ENCODE assay signal across 8 cellular contexts in genomic region chr14:45135659-45136314, GRCh38. TPM values are rescaled to one million over a fixed set of nuclear protein-coding genes. Genes with fewer than 3 reads are reported as not detected.
A peak's percentile ranks its signal among the peaks of the same experiment; 100 is the strongest.
DNase-seq lines count a peak whose midpoint lies in the region; ATAC-seq, FAIRE-seq and TF ChIP-seq lines count a peak whose summit lies in the region.

Gene FANCM, plus strand, starts transcription at chr14:45135930. Its CDS starts 102 bp downstream, at chr14:45136032.

- H3K27ac Mint-ChIP-seq in T-helper 1 cell treated with Interleukin-12 subunit alpha and Interleukin-12 subunit beta and Interleukin-4 antibody, amounts not matched to agents 30 μg/mL and 1 μg/mL, for 36 hours, result peak within 1 kb of the TSS; percentile 95
- peak within 1 kb of the TSS; percentile 99 for H3K27ac Mint-ChIP-seq in progenitor cell of endocrine pancreas

- FAIRE-seq in GM12891 (lab: Jason Lieb, UNC), result peak; percentile 90

- H3K4me1 ChIP-seq in urinary bladder (ENCODE audit: insufficient read depth), result peaks cover 1% of the 10 kb centered on the region

- intact Hi-C loops in left cardiac atrium (cut with DNase I), result loop anchor here in 1 of 2 donors (2.0 to 5.0 kb wide), 3 partner anchors 51 to 238 kb away; partner anchors contain the start of genes KLHL28, PRPF39 and TOGARAM1

- peaks cover 32% of the 10 kb centered on the region for H3K4me1 Mint-ChIP-seq in T-helper 1 cell treated with Interleukin-12 subunit alpha and Interleukin-12 subunit beta and Interleukin-4 antibody, amounts not matched to agents 30 μg/mL and 1 μg/mL, for 36 hours (ENCODE audit: low read depth)
- H3K4me1 Mint-ChIP-seq in progenitor cell of endocrine pancreas (ENCODE audit: low read depth), result peaks cover 27% of the 10 kb centered on the region

- peak; percentile 74; the same call in 1 of the 2 replicates for TF ChIP-seq POLR2A in GM12891 (IDR thresholded peaks at IDR 0.05; ENCODE audit: low read depth, low read length)

- under 1% methylated on average over 44 of the region's 44 CpGs for WGBS in urinary bladder

- no peaks in the 10 kb centered on the region for H3K36me3 Mint-ChIP-seq in T-helper 1 cell treated with Interleukin-12 subunit alpha and Interleukin-12 subunit beta and Interleukin-4 antibody, amounts not matched to agents 30 μg/mL and 1 μg/mL, for 36 hours (ENCODE audit: low read depth)
- H3K36me3 Mint-ChIP-seq in progenitor cell of endocrine pancreas (ENCODE audit: insufficient read depth), result no peaks in the 10 kb centered on the region

- H3K9me3 Mint-ChIP-seq in T-helper 1 cell treated with Interleukin-12 subunit alpha and Interleukin-12 subunit beta and Interleukin-4 antibody, amounts not matched to agents 30 μg/mL and 1 μg/mL, for 36 hours, result no peaks in the 10 kb centered on the region
- no peaks in the 10 kb centered on the region for H3K9me3 Mint-ChIP-seq in progenitor cell of endocrine pancreas (ENCODE audit: low read depth)

- TF ChIP-seq CTCF in progenitor cell of endocrine pancreas (IDR thresholded peaks at IDR 0.05; ENCODE audit: unreplicated experiment), result no peak

- ATAC-seq in HG02852 (IDR thresholded peaks at IDR 0.05; ENCODE audit: unreplicated experiment), result peak; percentile 44
- ATAC-seq in left cardiac atrium, result peak; percentile 68 to 81

- H3K27ac ChIP-seq in urinary bladder (ENCODE audit: low read depth), result peak within 1 kb of the TSS; percentile 66

- no peaks in the 10 kb centered on the region for H3K27me3 Mint-ChIP-seq in T-helper 1 cell treated with Interleukin-12 subunit alpha and Interleukin-12 subunit beta and Interleukin-4 antibody, amounts not matched to agents 30 μg/mL and 1 μg/mL, for 36 hours (ENCODE audit: low read depth)
- H3K27me3 Mint-ChIP-seq in progenitor cell of endocrine pancreas, result no peaks in the 10 kb centered on the region

- peak within 1 kb of the TSS; percentile 93 for H3K4me3 Mint-ChIP-seq in T-helper 1 cell treated with Interleukin-12 subunit alpha and Interleukin-12 subunit beta and Interleukin-4 antibody, amounts not matched to agents 30 μg/mL and 1 μg/mL, for 36 hours
- H3K4me3 Mint-ChIP-seq in progenitor cell of endocrine pancreas (ENCODE audit: low read depth), result peak within 1 kb of the TSS; percentile 96

- peak within 1 kb of the TSS; percentile 60 for H3K4me3 ChIP-seq in urinary bladder (ENCODE audit: low read depth, low read length)

- DNase-seq in GM12891 (ENCODE audit: insufficient read length, low spot score) (peak; percentile 47), NCI-H1694 (lab: John Stamatoyannopoulos, UW) (peak; percentile 99), amygdala (lab: John Stamatoyannopoulos, UW) (peak; percentile 49 to 97 (median 83)), left cardiac atrium (peak; percentile 94), progenitor cell of endocrine pancreas (ENCODE audit: low spot score, unreplicated experiment) (peak; percentile 62)

- H3K36me3 ChIP-seq in urinary bladder (ENCODE audit: insufficient read depth), result no peaks in the 10 kb centered on the region

TF ChIP-seq in GM12891, 5 proteins besides CTCF, POLR2A, EP300 and RAD21:
- TF ChIP-seq SPI1 (IDR thresholded peaks at IDR 0.05; ENCODE audit: low read depth, low read length) (no peak), POU2F2 (IDR thresholded peaks at IDR 0.05; ENCODE audit: low read depth, low read length) (peak; percentile 73), POLR2AphosphoS5 (IDR thresholded peaks at IDR 0.05; ENCODE audit: low read depth, low read length) (peak; percentile 75; the same call in 1 of the 2 replicates), TAF1 (IDR thresholded peaks at IDR 0.05; ENCODE audit: low read depth, low read length) (peak; percentile 60; the same call in 1 of the 2 replicates), PAX5 (IDR thresholded peaks at IDR 0.05; ENCODE audit: insufficient read depth, low read length, severe bottlenecking) (no peak)

RNA-seq across cellular contexts. Expression of gene FANCM, which starts in this region (rescaled TPM):
- polyA plus RNA-seq in GM12891 (2012; ENCODE audit: low read depth, missing spikeins), result 3.0 TPM
- total RNA-seq in left cardiac atrium (1 to 10 TPM; 3.1 to 3.4 TPM), progenitor cell of endocrine pancreas (11.1 and 11.6 TPM in 2 replicates), urinary bladder (23.3 TPM)
- polyA plus RNA-seq in urinary bladder, result 2.2 TPM

Comparison
In these comparisons a context has a peak if more than half of its experiments do, and no peak if none do; other contexts are left out.
1. Peak in every context shown above with its lines: DNase-seq, ATAC-seq, H3K4me3 ChIP-seq and H3K27ac ChIP-seq.
2. DNase-seq: peak in every context shown above with its lines; median percentile 99 in NCI-H1694; 94 in left cardiac atrium; 83 in amygdala; 62 in progenitor cell of endocrine pancreas; 47 in GM12891.